ENCODE assay signal across 29 cellular contexts in genomic region chr21:38086580-38086979, GRCh38.
"Had no signal": no experiment of that assay in that cellular context is flagged by ENCODE, and none has a peak within 500 bp of the region (broad histone marks: within the 10 kb centered on the region; RNA-seq: fewer than 3 reads in every experiment).

No MANE protein-coding gene starts in this region.

- H3K4me2 ChIP-seq: hepatocyte had no signal

- H3K4me3 Mint-ChIP-seq: dendritic cell treated with granulocyte-macrophage colony-stimulating factor and Interleukin-4, amounts not matched to agents 40 ng/mL and 50 ng/mL, for 4 days; effector memory CD8-positive, alpha-beta T cell; endodermal cell had no signal

- H3K79me2 ChIP-seq: hepatocyte had no signal

- H3K9me3 Mint-ChIP-seq: dendritic cell treated with granulocyte-macrophage colony-stimulating factor and Interleukin-4, amounts not matched to agents 40 ng/mL and 50 ng/mL, for 4 days; effector memory CD8-positive, alpha-beta T cell; endodermal cell had no signal

- H3K36me3 ChIP-seq: colonic mucosa, esophagus muscularis mucosa, esophagus squamous epithelium, gastrocnemius medialis, gastroesophageal sphincter, heart left ventricle, heart right ventricle had no signal

- H2AFZ ChIP-seq: hepatocyte had no signal

- H3K4me1 ChIP-seq: colonic mucosa, foreskin keratinocyte, gastrocnemius medialis, gastroesophageal sphincter had no signal

- H3K27ac ChIP-seq: colonic mucosa, coronary artery, dorsolateral prefrontal cortex, epithelial cell of prostate, esophagus muscularis mucosa, esophagus squamous epithelium, foreskin keratinocyte, gastrocnemius medialis, gastroesophageal sphincter, heart left ventricle, heart right ventricle, hepatocyte had no signal

- H3K27ac Mint-ChIP-seq: dendritic cell treated with granulocyte-macrophage colony-stimulating factor and Interleukin-4, amounts not matched to agents 40 ng/mL and 50 ng/mL, for 4 days; effector memory CD8-positive, alpha-beta T cell; endodermal cell had no signal

- H3K4me3 ChIP-seq: colonic mucosa, coronary artery, dorsolateral prefrontal cortex, esophagus muscularis mucosa, esophagus squamous epithelium, gastrocnemius medialis, gastroesophageal sphincter, heart left ventricle, heart right ventricle, hepatocyte had no signal

- ATAC-seq: effector memory CD8-positive, alpha-beta T cell; esophagus mucosa; foreskin keratinocyte; gastrocnemius medialis; gastroesophageal sphincter; heart left ventricle; heart right ventricle had no signal

- H3K27me3 Mint-ChIP-seq: effector memory CD8-positive, alpha-beta T cell had no signal

- H3K27me3 ChIP-seq: colonic mucosa, gastrocnemius medialis, gastroesophageal sphincter, heart left ventricle, heart right ventricle, hepatocyte had no signal

- H3K9me3 ChIP-seq: colonic mucosa, esophagus muscularis mucosa, esophagus squamous epithelium, gastrocnemius medialis, gastroesophageal sphincter, heart left ventricle, heart right ventricle had no signal

- DNase-seq: colonic mucosa; cortex of kidney; dermis blood vessel endothelial cell; dorsolateral prefrontal cortex; effector CD4-positive, alpha-beta T cell; effector CD8-positive, alpha-beta T cell; effector memory CD4-positive, alpha-beta T cell; effector memory CD8-positive, alpha-beta T cell; endodermal cell; erythroblast; esophagus squamous epithelium; foreskin fibroblast; foreskin keratinocyte; foreskin melanocyte; gastrocnemius medialis; glutamatergic neuron; head of caudate nucleus; heart left ventricle; heart right ventricle had no signal

- FAIRE-seq: endometrium, endothelial cell of umbilical vein, frontal cortex had no signal

- H3K4me1 Mint-ChIP-seq: endodermal cell had no signal
